ENCODE assay signal across 20 cellular contexts in genomic region chr1:14970799-14971141, GRCh38.
DNase-seq lines count a peak whose midpoint lies in the region; ATAC-seq and TF ChIP-seq lines count a peak whose summit lies in the region.
"Had no signal": no experiment of that assay in that cellular context is flagged by ENCODE, and none has a peak within 500 bp of the region (broad histone marks: within the 10 kb centered on the region; RNA-seq: fewer than 3 reads in every experiment).

No MANE protein-coding gene starts in this region.

- peak overlapping the region; percentile 60 for H3K27ac Mint-ChIP-seq in chondrocyte (ENCODE audit: unreplicated experiment)
- H3K27ac Mint-ChIP-seq: activated naive CD8-positive, alpha-beta T cell treated with anti-CD3 and anti-CD28 coated beads for 36 hours; dendritic cell treated with granulocyte-macrophage colony-stimulating factor and Interleukin-4, amounts not matched to agents 40 ng/mL and 50 ng/mL, for 4 days; stimulated activated memory B cell treated with anti-CD40 and anti-IgM and Interleukin-4, amounts not matched to agents 10 μg/mL and 1 μg/mL and 100 μg/mL, for 72 hours had no signal

- WGBS in mesodermal cell (ENCODE audit: insufficient coverage in 2 of 2), 2 experiments, result 89 to 94% methylated on average over 3 to 4 of the region's 5 CpGs

- H3K4me3 ChIP-seq in mesodermal cell (ENCODE audit: extremely low read depth, insufficient read depth, low read length, poor library complexity, severe bottlenecking) (no peak overlapping the region), thoracic aorta (peak overlapping the region; percentile 28)

- ATAC-seq in thoracic aorta (ENCODE audit: insufficient number of reproducible peaks, low FRiP score, low read depth) (no peak), HG02885 (IDR thresholded peaks at IDR 0.05; ENCODE audit: poor library complexity, unreplicated experiment) (no peak), GM21526 (IDR thresholded peaks at IDR 0.05; ENCODE audit: low FRiP score, unreplicated experiment) (no peak)
- ATAC-seq: stimulated activated memory B cell treated with anti-CD40 and anti-IgM and Interleukin-4, amounts not matched to agents 10 μg/mL and 1 μg/mL and 100 μg/mL, for 72 hours had no signal

- H3K9me3 ChIP-seq in mesodermal cell (ENCODE audit: control insufficient read depth, low read length) (peaks cover 19% of the 10 kb centered on the region), thoracic aorta (no peaks in the 10 kb centered on the region)
- H3K9me3 ChIP-seq: lower lobe of right lung had no signal

- no peak overlapping the region for H3K4me3 Mint-ChIP-seq in chondrocyte (ENCODE audit: unreplicated experiment)
- H3K4me3 Mint-ChIP-seq: activated CD4-positive, alpha-beta T cell treated with anti-CD3 and anti-CD28 coated beads, Interleukin-2, amount 10 ng/mL, durations not matched to agents 24 days and 14 days; activated naive CD8-positive, alpha-beta T cell treated with anti-CD3 and anti-CD28 coated beads for 36 hours; dendritic cell treated with granulocyte-macrophage colony-stimulating factor and Interleukin-4, amounts not matched to agents 40 ng/mL and 50 ng/mL, for 4 days; naive B cell; stimulated activated memory B cell treated with anti-CD40 and anti-IgM and Interleukin-4, amounts not matched to agents 10 μg/mL and 1 μg/mL and 100 μg/mL, for 72 hours had no signal

- H3K4me1 ChIP-seq in mesodermal cell (ENCODE audit: control insufficient read depth, insufficient read depth, low read length, poor library complexity, severe bottlenecking) (peaks cover 28% of the 10 kb centered on the region), thoracic aorta (ENCODE audit: control insufficient read depth in 1 of 2, low read depth in 2 of 2) (peaks cover 36 to 54% of the 10 kb centered on the region in 2 donors)

- H3K36me3 ChIP-seq in mesodermal cell (ENCODE audit: control insufficient read depth, insufficient read depth, low read length) (peaks cover 20% of the 10 kb centered on the region), thoracic aorta (no peaks in the 10 kb centered on the region)
- H3K36me3 ChIP-seq: lower lobe of right lung, sigmoid colon had no signal

- no peaks in the 10 kb centered on the region for H3K27me3 ChIP-seq in thoracic aorta (replicated peaks; ENCODE audit: insufficient read depth)
- H3K27me3 ChIP-seq: foreskin keratinocyte, sigmoid colon had no signal

- H3K9me3 Mint-ChIP-seq in chondrocyte (ENCODE audit: low read depth), result no peaks in the 10 kb centered on the region

- TF ChIP-seq CTCF in chondrocyte (IDR thresholded peaks at IDR 0.05), result no peak
- no peak for TF ChIP-seq CTCF in thoracic aorta (IDR thresholded peaks at IDR 0.05)

- peak overlapping the region; percentile 77 for H3K27ac ChIP-seq in mesodermal cell (ENCODE audit: low read depth, low read length, severe bottlenecking)
- peak overlapping the region; percentile 77 to 80 for H3K27ac ChIP-seq in thoracic aorta
- H3K27ac ChIP-seq: foreskin keratinocyte, lower lobe of right lung had no signal

- no peaks in the 10 kb centered on the region for H3K27me3 Mint-ChIP-seq in chondrocyte (ENCODE audit: low read depth)
- H3K27me3 Mint-ChIP-seq: activated CD4-positive, alpha-beta T cell treated with anti-CD3 and anti-CD28 coated beads, Interleukin-2, amount 10 ng/mL, durations not matched to agents 24 days and 14 days; stimulated activated memory B cell treated with anti-CD40 and anti-IgM and Interleukin-4, amounts not matched to agents 10 μg/mL and 1 μg/mL and 100 μg/mL, for 72 hours had no signal

- peaks cover 68% of the 10 kb centered on the region for H3K4me1 Mint-ChIP-seq in chondrocyte (ENCODE audit: low read depth)
- H3K4me1 Mint-ChIP-seq: naive B cell; stimulated activated memory B cell treated with anti-CD40 and anti-IgM and Interleukin-4, amounts not matched to agents 10 μg/mL and 1 μg/mL and 100 μg/mL, for 72 hours had no signal

- peaks cover 5% of the 10 kb centered on the region for H3K36me3 Mint-ChIP-seq in chondrocyte (ENCODE audit: low read depth)
- H3K36me3 Mint-ChIP-seq: activated naive CD8-positive, alpha-beta T cell treated with anti-CD3 and anti-CD28 coated beads for 36 hours; naive B cell; stimulated activated memory B cell treated with anti-CD40 and anti-IgM and Interleukin-4, amounts not matched to agents 10 μg/mL and 1 μg/mL and 100 μg/mL, for 72 hours had no signal

- DNase-seq in GM03348 (ENCODE audit: low spot score) (peak; percentile 32), chondrocyte (ENCODE audit: low spot score) (no peak), thoracic aorta (ENCODE audit: low spot score) (no peak), HK-2 (ENCODE audit: unreplicated experiment) (no peak)
- DNase-seq: DMS79, KBM-7, lower lobe of right lung, naive B cell, NCI-H187 treated with DMSO at 0.1 percent for 48 hours, NCI-H345, SIG-M5 had no signal
